Comparison of ENCODE assay signal across 20 cellular contexts in genomic region chr17:43013296-43013695, GRCh38. TPM values are rescaled to one million over a fixed set of nuclear protein-coding genes. Genes with fewer than 3 reads are reported as not detected.
DNase-seq lines count a peak whose midpoint lies in the region; ATAC-seq, FAIRE-seq and TF ChIP-seq lines count a peak whose summit lies in the region.
"Had no signal": no experiment of that assay in that cellular context is flagged by ENCODE, and none has a peak within 500 bp of the region (broad histone marks: within the 10 kb centered on the region; RNA-seq: fewer than 3 reads in every experiment).

No MANE protein-coding gene starts in this region.

- peaks cover 50% of the 10 kb centered on the region; the same call in 2 of the 3 replicates for H3K36me3 ChIP-seq in K562 (ENCODE audit: control insufficient read depth, insufficient read depth, low read length)

- H3K27me3 Mint-ChIP-seq in naive B cell: no peaks in the 10 kb centered on the region
- H3K27me3 Mint-ChIP-seq in stimulated activated naive B cell treated with anti-CD40 and anti-IgM and Interleukin-4, amounts not matched to agents 10 μg/mL and 1 μg/mL and 100 μg/mL, for 72 hours: no peaks in the 10 kb centered on the region
- H3K27me3 Mint-ChIP-seq: activated CD4-positive, alpha-beta memory T cell treated with anti-CD3 and anti-CD28 coated beads for 36 hours; CD8-positive, alpha-beta memory T cell; dendritic cell treated with granulocyte-macrophage colony-stimulating factor and Interleukin-4, amounts not matched to agents 40 ng/mL and 50 ng/mL, for 4 days had no signal

- 89% methylated on average over 8 of the region's 8 CpGs for WGBS in K562 (ENCODE audit: insufficient coverage, low coverage, missing lambda C conversion rate)

- TF ChIP-seq RAD21 in K562 (CRISPR knock-in tag; conservative IDR thresholded peaks at IDR 0.05 in 1 of 2, IDR thresholded peaks at IDR 0.05 in 1 of 2): no peak

- no peak; the same call in 1 of the 2 replicates for TF ChIP-seq POLR2A in K562 (conservative IDR thresholded peaks at IDR 0.05)

- CTCF ChIA-PET in K562 (lab: Yijun Ruan, JAX; ENCODE audit: low intra/inter-chr PET ratio): no interaction called here

- H3K79me2 ChIP-seq in K562 (ENCODE audit: control insufficient read depth, insufficient read depth, low read length): peaks cover 4% of the 10 kb centered on the region; the same call in 1 of the 3 replicates

- H3K9me3 Mint-ChIP-seq in naive B cell: no peaks in the 10 kb centered on the region
- no peaks in the 10 kb centered on the region for H3K9me3 Mint-ChIP-seq in stimulated activated naive B cell treated with anti-CD40 and anti-IgM and Interleukin-4, amounts not matched to agents 10 μg/mL and 1 μg/mL and 100 μg/mL, for 72 hours
- H3K9me3 Mint-ChIP-seq: activated CD4-positive, alpha-beta memory T cell treated with anti-CD3 and anti-CD28 coated beads for 36 hours; CD8-positive, alpha-beta memory T cell; dendritic cell treated with granulocyte-macrophage colony-stimulating factor and Interleukin-4, amounts not matched to agents 40 ng/mL and 50 ng/mL, for 4 days; T-helper 2 cell treated with Interferon-gamma antibody and Interleukin-4, amounts not matched to agents 5 μg/mL and 100 μg/mL, for 36 hours had no signal

- H3K4me3 ChIP-seq in HL-60 (replicated peaks; ENCODE audit: insufficient read depth, low read length) (no peak overlapping the region), K562 (no peak overlapping the region)
- H3K4me3 ChIP-seq: thoracic aorta had no signal

- TF ChIP-seq CTCF in HL-60 (IDR thresholded peaks at IDR 0.05; ENCODE audit: insufficient read depth, low read length) (no peak), K562 (IDR thresholded peaks at IDR 0.05 in 2 of 3, conservative IDR thresholded peaks at IDR 0.05 in 1 of 3; ENCODE audit: insufficient read depth in 2 of 3, low read depth in 1 of 3, low read length in 3 of 3) (no peak)

- peaks cover 11 to 14% (median 14%) of the 10 kb centered on the region in 3 donors for H3K4me1 Mint-ChIP-seq in naive B cell
- peaks cover 11 to 32% of the 10 kb centered on the region in 2 donors for H3K4me1 Mint-ChIP-seq in stimulated activated naive B cell treated with anti-CD40 and anti-IgM and Interleukin-4, amounts not matched to agents 10 μg/mL and 1 μg/mL and 100 μg/mL, for 72 hours

- peaks cover 4% of the 10 kb centered on the region; the same call in 1 of the 2 replicates for H4K20me1 ChIP-seq in K562 (replicated peaks; ENCODE audit: control insufficient read depth, insufficient read depth, low read length)

- intact Hi-C loops in K562 (cut with micrococcal nuclease): no loop called here

- H3K9ac ChIP-seq in K562 (ENCODE audit: insufficient read depth in 1 of 2, low read depth in 2 of 2, low read length in 2 of 2): peak overlapping the region in 1 of 2 experiments; percentile 54; a peak in 2 of 4 replicates
- H3K9ac ChIP-seq: SK-N-SH had no signal

- peaks cover 4% of the 10 kb centered on the region for H3K9me1 ChIP-seq in K562 (ENCODE audit: control insufficient read depth, insufficient read depth, low read length)

- TF ChIP-seq EP300 in K562 (IDR thresholded peaks at IDR 0.05; ENCODE audit: low read length): no peak

- H3K4me2 ChIP-seq in K562 (ENCODE audit: insufficient read depth, low read length): no peak overlapping the region
- H3K4me2 ChIP-seq: SK-N-SH had no signal

- no peak for DNase-seq in HL-60 (ENCODE audit: low read depth in 1 of 2, low spot score in 1 of 2)
- no peak for DNase-seq in K562 (ENCODE audit: extremely low read depth in 1 of 4, low spot score in 3 of 4)
- DNase-seq in naive B cell: no peak
- no peak for DNase-seq in stimulated activated naive B cell treated with anti-CD40 and anti-IgM and Interleukin-4, amounts not matched to agents 10 μg/mL and 1 μg/mL and 100 μg/mL, for 72 hours
- no peak for DNase-seq in DMS53 (lab: John Stamatoyannopoulos, UW)
- DNase-seq in putamen (ENCODE audit: low spot score): no peak
- DNase-seq: activated CD4-positive, alpha-beta memory T cell treated with anti-CD3 and anti-CD28 coated beads for 36 hours; activated T-cell treated with anti-CD3 and anti-CD28 coated beads for 4 hours; CD8-positive, alpha-beta memory T cell; foreskin fibroblast; islet precursor cell; Karpas-422; MV-4-11; NCI-H1694; NCI-H69; SK-N-SH had no signal

- POLR2A ChIA-PET in K562 (lab: Yijun Ruan, JAX): interaction anchor here (0.6 to 2.8 kb wide), 9 partner anchors 9 to 354 kb away, joined by 3 to 22 read pairs (median 4); partner anchors contain the start of genes BECN1, RPL27 and VAT1

- no peak overlapping the region for H2AFZ ChIP-seq in K562 (ENCODE audit: low read depth, low read length)

- H3K27ac ChIP-seq in HL-60 (replicated peaks) (peak overlapping the region; percentile 71), K562 (ENCODE audit: extremely low read depth, low read depth, low read length) (no peak overlapping the region)
- H3K27ac ChIP-seq: thoracic aorta had no signal

- H3K4me3 Mint-ChIP-seq in naive B cell: peak overlapping the region in 1 of 8 donors; percentile 74
- H3K4me3 Mint-ChIP-seq in stimulated activated naive B cell treated with anti-CD40 and anti-IgM and Interleukin-4, amounts not matched to agents 10 μg/mL and 1 μg/mL and 100 μg/mL, for 72 hours: no peak overlapping the region
- H3K4me3 Mint-ChIP-seq: activated CD4-positive, alpha-beta memory T cell treated with anti-CD3 and anti-CD28 coated beads for 36 hours; T-helper 2 cell treated with Interferon-gamma antibody and Interleukin-4, amounts not matched to agents 5 μg/mL and 100 μg/mL, for 36 hours had no signal

- in situ Hi-C loops in K562 (cut with MboI): loop anchor here (10.0 kb wide), 1 partner anchor 302 kb away; no protein-coding TSS in a partner anchor

- H3K27me3 ChIP-seq in HL-60 (ENCODE audit: insufficient read depth, poor library complexity, severe bottlenecking): no peaks in the 10 kb centered on the region
- H3K27me3 ChIP-seq in K562 (ENCODE audit: control insufficient read depth in 2 of 2, insufficient read depth in 2 of 2, low read length in 2 of 2): no peaks in the 10 kb centered on the region

- BruUV-seq in K562 (replicated peaks; lab: Mats Ljungman, UMichigan): TSS peak; percentile 13

- peak overlapping the region in 4 of 6 donors; percentile 9 to 47 (median 12) for H3K27ac Mint-ChIP-seq in naive B cell
- peak overlapping the region; percentile 53 for H3K27ac Mint-ChIP-seq in stimulated activated naive B cell treated with anti-CD40 and anti-IgM and Interleukin-4, amounts not matched to agents 10 μg/mL and 1 μg/mL and 100 μg/mL, for 72 hours
- H3K27ac Mint-ChIP-seq: activated CD4-positive, alpha-beta memory T cell treated with anti-CD3 and anti-CD28 coated beads for 36 hours; T-helper 2 cell treated with Interferon-gamma antibody and Interleukin-4, amounts not matched to agents 5 μg/mL and 100 μg/mL, for 36 hours had no signal

- H3K9me3 ChIP-seq in K562 (replicated peaks; ENCODE audit: control insufficient read depth, insufficient read depth, low read depth, low read length): no peaks in the 10 kb centered on the region; the same call in 1 of the 2 replicates
- H3K9me3 ChIP-seq: SK-N-SH, thoracic aorta had no signal

- FAIRE-seq in K562 (lab: Jason Lieb, UNC): no peak

- no peak for ATAC-seq in K562
- no peak for ATAC-seq in naive B cell (ENCODE audit: low read depth in 2 of 2)
- no peak for ATAC-seq in stimulated activated naive B cell treated with anti-CD40 and anti-IgM and Interleukin-4, amounts not matched to agents 10 μg/mL and 1 μg/mL and 100 μg/mL, for 72 hours (replicated peaks)
- no peak for ATAC-seq in HG02870 (IDR thresholded peaks at IDR 0.05; ENCODE audit: unreplicated experiment)

- H3K36me3 Mint-ChIP-seq in naive B cell: peaks cover 10 to 19% of the 10 kb centered on the region in 2 donors
- H3K36me3 Mint-ChIP-seq in stimulated activated naive B cell treated with anti-CD40 and anti-IgM and Interleukin-4, amounts not matched to agents 10 μg/mL and 1 μg/mL and 100 μg/mL, for 72 hours: peaks cover 26 to 37% of the 10 kb centered on the region in 2 donors

- peaks cover 19 to 28% of the 10 kb centered on the region in 2 experiments for H3K4me1 ChIP-seq in K562 (replicated peaks in 1 of 2; ENCODE audit: control insufficient read depth in 2 of 2, insufficient read depth in 2 of 2, low read length in 2 of 2)

RNA-seq across cellular contexts. Expression of gene IFI35, which starts 6.7 kb away (rescaled TPM):
- 4.9 and 13.4 TPM in 2 replicates for total RNA-seq in K562 (2011; cell fraction: chromatin; rRNA removed; ENCODE audit: low replicate concordance)
- 12.0 and 15.2 TPM in 2 replicates for total RNA-seq in K562 (2011; cell fraction: nucleolus; rRNA removed)
- 8.1 and 8.3 TPM in 2 replicates for total RNA-seq in K562 (2011; cell fraction: nucleoplasm; rRNA removed)
- 11.7 and 13.9 TPM in 2 replicates for total RNA-seq in K562 (2014; rRNA removed)
- 3.9 and 4.7 TPM in 2 replicates for total RNA-seq in K562 (2014; rRNA removed; fragmentation: Illumina TruSeq; extraction: Trizol)
- total RNA-seq in K562 (2015; rRNA removed; fragmentation: Illumina TruSeq; extraction: Trizol): 8.4 and 9.4 TPM in 2 replicates
- total RNA-seq in K562 (2021): 10.6 TPM in 2 replicates
- polyA plus RNA-seq in K562 (2011; rRNA removed): 5.3 and 7.5 TPM in 2 replicates
- 8.4 and 15.8 TPM in 2 replicates for polyA plus RNA-seq in K562 (2011; cell fraction: cytosol; rRNA removed)
- polyA plus RNA-seq in K562 (2011; cell fraction: nucleus; rRNA removed): 8.6 and 12.3 TPM in 2 replicates
- polyA plus RNA-seq in K562 (2012): 16.2 and 33.1 TPM in 2 replicates
- 11.3 TPM in 2 replicates for polyA plus RNA-seq in K562 (2014; fragmentation: Illumina TruSeq; extraction: Trizol)
- 10 to 100 TPM in 1 of 2 experiments, 1 to 10 TPM in 1; 4.4 to 10.2 TPM for polyA plus RNA-seq in K562 (2014; fragmentation: Nextera tagmentation; extraction: Ambion mirVana)
- polyA plus RNA-seq in K562 (2014; rRNA removed): 12.0 and 13.1 TPM in 2 replicates
- polyA minus RNA-seq in K562 (2011; rRNA and poly(A)+ RNA removed): 2.5 and 4.1 TPM in 2 replicates
- 2.3 and 3.0 TPM in 2 replicates for polyA minus RNA-seq in K562 (2011; cell fraction: cytosol; rRNA and poly(A)+ RNA removed)
- polyA minus RNA-seq in K562 (2011; cell fraction: nucleus; rRNA and poly(A)+ RNA removed): 3.2 and 3.3 TPM in 2 replicates
- polyA plus RNA-seq in naive B cell (ENCODE audit: low read depth in 6 of 6): 10 to 100 TPM; 47.6 to 83.6 (median 59.1) TPM

RNA-seq across cellular contexts. Expression of gene VAT1, which starts 8.9 kb away (rescaled TPM):
- 30.5 and 61.9 TPM in 2 replicates for total RNA-seq in K562 (2011; cell fraction: chromatin; rRNA removed; ENCODE audit: low replicate concordance)
- total RNA-seq in K562 (2011; cell fraction: nucleolus; rRNA removed): 43.8 and 46.4 TPM in 2 replicates
- total RNA-seq in K562 (2011; cell fraction: nucleoplasm; rRNA removed): 40.5 and 42.9 TPM in 2 replicates
- total RNA-seq in K562 (2014; rRNA removed) (72.5 and 96.7 TPM in 2 replicates), K562 (2014; rRNA removed; fragmentation: Illumina TruSeq; extraction: Trizol) (58.6 and 60.6 TPM in 2 replicates), K562 (2015; rRNA removed; fragmentation: Illumina TruSeq; extraction: Trizol) (94.7 and 97.8 TPM in 2 replicates), K562 (2021) (141 and 153 TPM in 2 replicates)
- polyA plus RNA-seq in K562 (2011; rRNA removed) (46.3 and 61.6 TPM in 2 replicates), K562 (2014; fragmentation: Illumina TruSeq; extraction: Trizol) (108 and 109 TPM in 2 replicates), K562 (2014; fragmentation: Nextera tagmentation; extraction: Ambion mirVana) (10 to 100 TPM; 29.4 to 46.0 TPM), K562 (2014; rRNA removed) (62.2 and 66.7 TPM in 2 replicates), naive B cell (ENCODE audit: low read depth in 6 of 6) (10 to 100 TPM; 63.2 to 76.5 (median 74.6) TPM)
- polyA plus RNA-seq in K562 (2011; cell fraction: cytosol; rRNA removed): 43.4 and 85.3 TPM in 2 replicates
- polyA plus RNA-seq in K562 (2011; cell fraction: nucleus; rRNA removed): 24.4 and 32.6 TPM in 2 replicates
- 310 and 384 TPM in 2 replicates for polyA plus RNA-seq in K562 (2012)
- 83.5 and 143 TPM in 2 replicates for polyA minus RNA-seq in K562 (2011; rRNA and poly(A)+ RNA removed)
- 71.9 and 78.2 TPM in 2 replicates for polyA minus RNA-seq in K562 (2011; cell fraction: cytosol; rRNA and poly(A)+ RNA removed)
- 13.9 and 17.1 TPM in 2 replicates for polyA minus RNA-seq in K562 (2011; cell fraction: nucleus; rRNA and poly(A)+ RNA removed)

RNA-seq across cellular contexts. Expression of gene RND2, which starts 11.7 kb away (rescaled TPM):
- total RNA-seq in K562 (2011; cell fraction: chromatin; rRNA removed; ENCODE audit: low replicate concordance): 0.55 and 1.2 TPM in 2 replicates
- 0.53 and 0.83 TPM in 2 replicates for total RNA-seq in K562 (2011; cell fraction: nucleolus; rRNA removed)
- 0.88 and 1.5 TPM in 2 replicates for total RNA-seq in K562 (2011; cell fraction: nucleoplasm; rRNA removed)
- 0.68 and 1.3 TPM in 2 replicates for total RNA-seq in K562 (2014; rRNA removed)
- 0.98 and 0.99 TPM in 2 replicates for total RNA-seq in K562 (2014; rRNA removed; fragmentation: Illumina TruSeq; extraction: Trizol)
- 1.4 TPM in 2 replicates for total RNA-seq in K562 (2015; rRNA removed; fragmentation: Illumina TruSeq; extraction: Trizol)
- 1.8 TPM in 2 replicates for total RNA-seq in K562 (2021)
- polyA plus RNA-seq in K562 (2011; rRNA removed): 1.4 and 1.9 TPM in 2 replicates
- 1.7 and 2.9 TPM in 2 replicates for polyA plus RNA-seq in K562 (2011; cell fraction: cytosol; rRNA removed)
- 1.1 and 1.3 TPM in 2 replicates for polyA plus RNA-seq in K562 (2011; cell fraction: nucleus; rRNA removed)
- 1.4 and 2.6 TPM in 2 replicates for polyA plus RNA-seq in K562 (2012)
- 1.3 TPM in 2 replicates for polyA plus RNA-seq in K562 (2014; fragmentation: Illumina TruSeq; extraction: Trizol)
- under 1 TPM; 0.15 to 0.39 TPM for polyA plus RNA-seq in K562 (2014; fragmentation: Nextera tagmentation; extraction: Ambion mirVana)
- 0.77 and 1.8 TPM in 2 replicates for polyA plus RNA-seq in K562 (2014; rRNA removed)
- polyA minus RNA-seq in K562 (2011; rRNA and poly(A)+ RNA removed): 1.1 and 1.8 TPM in 2 replicates
- 0.48 and 0.64 TPM in 2 replicates for polyA minus RNA-seq in K562 (2011; cell fraction: cytosol; rRNA and poly(A)+ RNA removed)
- 0.11 and 0.13 TPM in 2 replicates for polyA minus RNA-seq in K562 (2011; cell fraction: nucleus; rRNA and poly(A)+ RNA removed)
- under 1 TPM in 5 of 6 donors, not detected in 1; 0.11 to 0.30 (median 0.22) TPM for polyA plus RNA-seq in naive B cell (ENCODE audit: low read depth in 6 of 6)
- polyA plus RNA-seq: CD8-positive, alpha-beta memory T cell had no signal

RNA-seq across cellular contexts. Expression of gene RPL27, which starts 15.1 kb away (rescaled TPM):
- total RNA-seq in K562 (2011; cell fraction: chromatin; rRNA removed; ENCODE audit: low replicate concordance): 253 and 412 TPM in 2 replicates
- total RNA-seq in K562 (2011; cell fraction: nucleolus; rRNA removed): 1,095 and 1,098 TPM in 2 replicates
- 971 and 1,742 TPM in 2 replicates for total RNA-seq in K562 (2011; cell fraction: nucleoplasm; rRNA removed)
- total RNA-seq in K562 (2014; rRNA removed) (2,067 and 2,551 TPM in 2 replicates), K562 (2014; rRNA removed; fragmentation: Illumina TruSeq; extraction: Trizol) (2,142 and 2,848 TPM in 2 replicates), K562 (2015; rRNA removed; fragmentation: Illumina TruSeq; extraction: Trizol) (2,702 and 3,023 TPM in 2 replicates), K562 (2021) (1,539 and 1,728 TPM in 2 replicates)
- polyA plus RNA-seq in K562 (2011; rRNA removed) (5,002 and 6,155 TPM in 2 replicates), K562 (2014; fragmentation: Illumina TruSeq; extraction: Trizol) (4,115 and 4,591 TPM in 2 replicates), K562 (2014; fragmentation: Nextera tagmentation; extraction: Ambion mirVana) (1,000 to 10,000 TPM; 3,710 to 4,120 TPM), K562 (2014; rRNA removed) (3,174 and 4,926 TPM in 2 replicates), naive B cell (ENCODE audit: low read depth in 6 of 6) (1,000 to 10,000 TPM; 1,305 to 2,435 (median 1,972) TPM)
- 2,939 and 4,172 TPM in 2 replicates for polyA plus RNA-seq in K562 (2011; cell fraction: cytosol; rRNA removed)
- polyA plus RNA-seq in K562 (2011; cell fraction: nucleus; rRNA removed): 1,268 and 1,390 TPM in 2 replicates
- polyA plus RNA-seq in K562 (2012): 3,200 and 4,932 TPM in 2 replicates
- 945 and 1,386 TPM in 2 replicates for polyA minus RNA-seq in K562 (2011; rRNA and poly(A)+ RNA removed)
- polyA minus RNA-seq in K562 (2011; cell fraction: cytosol; rRNA and poly(A)+ RNA removed): 577 and 776 TPM in 2 replicates
- polyA minus RNA-seq in K562 (2011; cell fraction: nucleus; rRNA and poly(A)+ RNA removed): 198 and 385 TPM in 2 replicates

RNA-seq across cellular contexts. Expression of gene RUNDC1, which starts 32.9 kb away (rescaled TPM):
- 45.7 and 57.8 TPM in 2 replicates for total RNA-seq in K562 (2011; cell fraction: chromatin; rRNA removed; ENCODE audit: low replicate concordance)
- 36.1 and 40.2 TPM in 2 replicates for total RNA-seq in K562 (2011; cell fraction: nucleolus; rRNA removed)
- 40.8 and 43.7 TPM in 2 replicates for total RNA-seq in K562 (2011; cell fraction: nucleoplasm; rRNA removed)
- total RNA-seq in K562 (2014; rRNA removed) (9.4 and 12.0 TPM in 2 replicates), K562 (2014; rRNA removed; fragmentation: Illumina TruSeq; extraction: Trizol) (6.3 and 6.6 TPM in 2 replicates), K562 (2015; rRNA removed; fragmentation: Illumina TruSeq; extraction: Trizol) (9.0 and 9.4 TPM in 2 replicates), K562 (2021) (11.1 and 12.5 TPM in 2 replicates)
- polyA plus RNA-seq in K562 (2011; rRNA removed) (8.1 and 10.5 TPM in 2 replicates), K562 (2014; fragmentation: Illumina TruSeq; extraction: Trizol) (10.5 and 12.6 TPM in 2 replicates), K562 (2014; fragmentation: Nextera tagmentation; extraction: Ambion mirVana) (1 to 10 TPM; 3.4 to 3.6 TPM), K562 (2014; rRNA removed) (8.3 and 8.8 TPM in 2 replicates), naive B cell (ENCODE audit: low read depth in 6 of 6) (10 to 100 TPM; 15.3 to 39.6 (median 26.2) TPM)
- polyA plus RNA-seq in K562 (2011; cell fraction: cytosol; rRNA removed): 5.6 and 8.2 TPM in 2 replicates
- polyA plus RNA-seq in K562 (2011; cell fraction: nucleus; rRNA removed): 7.3 and 11.3 TPM in 2 replicates
- polyA plus RNA-seq in K562 (2012): 10.6 and 11.1 TPM in 2 replicates
- 12.3 and 18.9 TPM in 2 replicates for polyA minus RNA-seq in K562 (2011; rRNA and poly(A)+ RNA removed)
- polyA minus RNA-seq in K562 (2011; cell fraction: cytosol; rRNA and poly(A)+ RNA removed): 4.2 and 8.2 TPM in 2 replicates
- polyA minus RNA-seq in K562 (2011; cell fraction: nucleus; rRNA and poly(A)+ RNA removed): 5.3 and 8.8 TPM in 2 replicates
